Comparison of ENCODE assay signal across 12 cellular contexts in genomic region chr3:45092132-45093031, GRCh38. TPM values are rescaled to one million over a fixed set of nuclear protein-coding genes. Genes with fewer than 3 reads are reported as not detected.
A peak's percentile ranks its signal among the peaks of the same experiment; 100 is the strongest.
DNase-seq lines count a peak whose midpoint lies in the region; ATAC-seq and TF ChIP-seq lines count a peak whose summit lies in the region.
"Had no signal": no experiment of that assay in that cellular context is flagged by ENCODE, and none has a peak within 500 bp of the region (broad histone marks: within the 10 kb centered on the region; RNA-seq: fewer than 3 reads in every experiment).

No MANE protein-coding gene starts in this region.

- ATAC-seq in foreskin keratinocyte, result peak; percentile 94
- no peak for ATAC-seq in GM21367 (IDR thresholded peaks at IDR 0.05; ENCODE audit: unreplicated experiment)
- no peak for ATAC-seq in GM21825 (IDR thresholded peaks at IDR 0.05; ENCODE audit: unreplicated experiment)
- ATAC-seq: T-helper 17 cell had no signal

- TF ChIP-seq CTCF in SK-N-SH (IDR thresholded peaks at IDR 0.05), result peak; percentile 16; the same call in 1 of the 2 replicates
- peak; percentile 74 for TF ChIP-seq CTCF in foreskin keratinocyte (conservative IDR thresholded peaks at IDR 0.05)
- no peak for TF ChIP-seq CTCF in sigmoid colon (IDR thresholded peaks at IDR 0.05)

- no peaks in the 10 kb centered on the region for H3F3A ChIP-seq in SK-N-SH (replicated peaks; ENCODE audit: insufficient read depth)

- no peak for TF ChIP-seq RAD21 in SK-N-SH (IDR thresholded peaks at IDR 0.05; ENCODE audit: low read length)

- DNase-seq in H4 (ENCODE audit: low spot score) (peak; percentile 35), SK-N-SH (no peak), foreskin keratinocyte (peak; percentile 99), sigmoid colon (no peak), SJCRH30 (no peak), DMS79 treated with DMSO at 0.1 percent for 48 hours (lab: John Stamatoyannopoulos, UW) (no peak)
- DNase-seq: activated naive CD4-positive, alpha-beta T cell; NCI-H2081; posterior cingulate gyrus; T-helper 17 cell had no signal

- 63% methylated on average over 12 of the region's 12 CpGs for WGBS in SK-N-SH (ENCODE audit: low lambda C conversion rate)
- WGBS in sigmoid colon, 2 donors, result 9 to 54% methylated on average over 12 of the region's 12 CpGs

- H3K9me3 ChIP-seq in SK-N-SH (no peaks in the 10 kb centered on the region), sigmoid colon (no peaks in the 10 kb centered on the region), SJCRH30 (replicated peaks) (no peaks in the 10 kb centered on the region)

- H4K20me1 ChIP-seq in SK-N-SH (ENCODE audit: insufficient read depth), result no peaks in the 10 kb centered on the region

- no peaks in the 10 kb centered on the region for H3K9me2 ChIP-seq in SK-N-SH

- POLR2A ChIA-PET in SK-N-SH (lab: Yijun Ruan, JAX), result no interaction called here

- no peak for TF ChIP-seq POLR2A in sigmoid colon (IDR thresholded peaks at IDR 0.05)

- 0 out of 4 replicates have a peak, but pooled peaks of 1 of the 2 experiments have one; percentile 29 for TF ChIP-seq EP300 in SK-N-SH (IDR thresholded peaks at IDR 0.05; ENCODE audit: borderline replicate concordance in 1 of 2, low read depth in 1 of 2, low read length in 1 of 2)
- no peak for TF ChIP-seq EP300 in sigmoid colon (IDR thresholded peaks at IDR 0.05)

- no peak overlapping the region for H3K4me3 ChIP-seq in SK-N-SH (ENCODE audit: low read depth in 2 of 2, low read length in 1 of 2)
- peak overlapping the region in 1 of 4 donors; percentile 5 for H3K4me3 ChIP-seq in sigmoid colon
- no peak overlapping the region for H3K4me3 ChIP-seq in SJCRH30

- peak overlapping the region; percentile 48 for H3K9ac ChIP-seq in SK-N-SH

- H3K27ac ChIP-seq in SK-N-SH (ENCODE audit: low read depth in 2 of 2, low read length in 1 of 2), result peak overlapping the region in 1 of 2 experiments; percentile 50; a peak in 3 of 4 replicates
- H3K27ac ChIP-seq in foreskin keratinocyte, result peak overlapping the region; percentile 80
- peak overlapping the region; percentile 4 to 80 (median 70) for H3K27ac ChIP-seq in sigmoid colon
- no peak overlapping the region for H3K27ac ChIP-seq in SJCRH30

- H3K4me2 ChIP-seq in SK-N-SH, result no peak overlapping the region

- no peaks in the 10 kb centered on the region for H3K36me3 ChIP-seq in SK-N-SH (replicated peaks in 1 of 2; ENCODE audit: control insufficient read depth in 1 of 2, insufficient read depth in 2 of 2, low read length in 1 of 2)
- no peaks in the 10 kb centered on the region for H3K36me3 ChIP-seq in sigmoid colon
- H3K36me3 ChIP-seq in SJCRH30, result no peaks in the 10 kb centered on the region

- intact Hi-C loops in sigmoid colon (cut with DNase I), result no loop called here

- H3K27me3 ChIP-seq in SK-N-SH (ENCODE audit: insufficient read depth), result no peaks in the 10 kb centered on the region
- no peaks in the 10 kb centered on the region for H3K27me3 ChIP-seq in foreskin keratinocyte
- no peaks in the 10 kb centered on the region for H3K27me3 ChIP-seq in sigmoid colon
- H3K27me3 ChIP-seq in SJCRH30, result no peaks in the 10 kb centered on the region

- H3K79me2 ChIP-seq in SK-N-SH (ENCODE audit: insufficient read depth), result no peaks in the 10 kb centered on the region

- H2AFZ ChIP-seq in SK-N-SH (ENCODE audit: low read depth), result peak overlapping the region; percentile 46; the same call in 1 of the 2 replicates

- CTCF ChIA-PET in SK-N-SH (lab: Yijun Ruan, JAX), result interaction anchor here (0.6 kb wide), 2 partner anchors 52 to 408 kb away, joined by 3 read pairs; no protein-coding TSS in a partner anchor

- H3K4me1 ChIP-seq in SK-N-SH (ENCODE audit: control insufficient read depth in 1 of 2, insufficient read depth in 2 of 2, low read depth in 1 of 2, low read length in 1 of 2), result no peaks in the 10 kb centered on the region
- H3K4me1 ChIP-seq in foreskin keratinocyte, result peaks cover 33% of the 10 kb centered on the region
- H3K4me1 ChIP-seq in sigmoid colon, result peaks cover 0 to 43% (median 25%) of the 10 kb centered on the region in 4 donors
- no peaks in the 10 kb centered on the region for H3K4me1 ChIP-seq in SJCRH30

TF ChIP-seq in SK-N-SH, 30 proteins besides CTCF, POLR2A, EP300 and RAD21:
- TF ChIP-seq PBX3 (IDR thresholded peaks at IDR 0.05) (no peak; the same call in 1 of the 2 replicates), TCF12 (IDR thresholded peaks at IDR 0.05) (peak; percentile 57), JUND (IDR thresholded peaks at IDR 0.05) (peak; percentile 32; the same call in 1 of the 2 replicates), NFIC (IDR thresholded peaks at IDR 0.05; ENCODE audit: borderline replicate concordance) (no peak), MEF2A (IDR thresholded peaks at IDR 0.05; ENCODE audit: borderline replicate concordance, low read depth) (no peak), MAX (IDR thresholded peaks at IDR 0.05; ENCODE audit: low read depth) (0 out of 2 replicates have a peak, but pooled peaks have one; percentile 27)

RNA-seq across cellular contexts. Expression of gene CDCP1, which starts 53.8 kb away (rescaled TPM):
- 0.12 and 0.31 TPM in 2 replicates for total RNA-seq in H4 (2014; rRNA removed; shearing (Covaris generic))
- 2.7 and 3.6 TPM in 2 replicates for polyA plus RNA-seq in SK-N-SH (2012; rRNA removed)
- polyA plus RNA-seq in SK-N-SH (2012; cell fraction: cytosol; rRNA removed), result 2.2 and 2.9 TPM in 2 replicates
- 2.1 and 2.8 TPM in 2 replicates for polyA plus RNA-seq in SK-N-SH (2012; cell fraction: nucleus; rRNA removed)
- 147 and 163 TPM in 2 replicates for total RNA-seq in foreskin keratinocyte
- 61.3 and 62.2 TPM in 2 replicates for polyA plus RNA-seq in foreskin keratinocyte
- 1 to 10 TPM in 1 of 4 donors, under 1 TPM in 3; 0.71 to 1.2 (median 0.82) TPM for total RNA-seq in sigmoid colon
- polyA plus RNA-seq in sigmoid colon, result 10 to 100 TPM in 1 of 3 donors, 1 to 10 TPM in 2; 7.2 to 35.2 (median 9.0) TPM
- not detected in 2 replicates for total RNA-seq in SJCRH30 (2014; rRNA removed; shearing (Covaris generic))

Comparison
In these comparisons a context has a peak if more than half of its experiments do, and no peak if none do; other contexts are left out.
1. DNase-seq: peak in H4 (single experiment) and foreskin keratinocyte (2 of 2); none in SK-N-SH (single experiment), sigmoid colon (single experiment), SJCRH30 (0 of 2) and DMS79 treated with DMSO at 0.1 percent for 48 hours (single experiment).
2. CTCF ChIP-seq: peak in SK-N-SH (single experiment) and foreskin keratinocyte (single experiment); none in sigmoid colon (0 of 4).
3. RNA of gene CDCP1, which starts 53.8 kb away (total RNA-seq): 147 to 163 TPM in foreskin keratinocyte; 0.71 to 1.2 TPM in sigmoid colon, 0.12 to 0.31 TPM in H4 and not detected in SJCRH30; every median in the first group is over 10 times any median in the second.